Comparison of ENCODE assay signal across 10 cellular contexts in the genomic region with DNA sequence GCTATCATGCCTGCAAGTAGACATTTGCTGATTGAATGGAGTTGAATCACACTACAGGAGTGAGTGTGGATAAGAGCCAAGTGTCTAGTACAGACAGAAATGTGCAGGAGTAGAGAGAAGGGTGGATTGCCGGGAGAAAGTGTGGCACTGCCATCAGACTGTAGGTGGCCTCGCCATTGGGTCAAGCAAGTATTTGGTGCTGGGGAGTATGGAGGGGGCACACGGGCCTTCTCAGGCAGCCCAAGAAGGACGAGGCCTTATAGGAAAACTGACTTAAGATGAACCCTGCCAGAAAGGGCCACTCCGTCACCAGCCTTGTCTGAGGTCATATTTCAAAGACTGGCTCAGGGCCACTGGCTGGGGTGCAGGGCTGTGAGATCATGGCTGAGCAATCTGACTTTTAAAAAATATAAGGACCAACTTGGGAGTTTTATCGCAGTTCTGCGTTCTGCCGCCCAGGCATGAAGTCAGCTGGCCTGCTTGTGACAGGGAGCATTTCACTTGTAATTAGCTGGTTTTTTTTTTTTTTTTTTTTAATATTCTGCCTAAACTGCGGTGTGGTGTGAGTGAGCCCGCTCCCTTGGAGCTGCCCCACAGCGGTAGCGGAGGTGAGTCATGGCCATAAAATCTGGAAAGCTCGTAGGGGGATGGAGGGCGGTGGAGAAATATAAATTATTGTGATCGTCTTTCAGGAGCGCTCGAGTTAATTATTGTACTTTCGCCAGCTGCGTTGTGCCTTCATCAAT.
DNase-seq lines count a peak whose midpoint lies in the region; FAIRE-seq and TF ChIP-seq lines count a peak whose summit lies in the region.
"Had no signal": no experiment of that assay in that cellular context is flagged by ENCODE, and none has a peak within 500 bp of the region (broad histone marks: within the 10 kb centered on the region; RNA-seq: fewer than 3 reads in every experiment).

No MANE protein-coding gene starts in this region.

- peak; percentile 51 for DNase-seq in NCI-H510A treated with DMSO at 0.1 percent for 48 hours (lab: John Stamatoyannopoulos, UW)
- no peak for DNase-seq in NCI-H510A (lab: John Stamatoyannopoulos, UW)
- peak; percentile 50 for DNase-seq in iris pigment epithelial cell (ENCODE audit: low read depth)
- peak; percentile 73 to 76 for DNase-seq in uterus
- no peak for DNase-seq in glutamatergic neuron
- DNase-seq in GM19239 (ENCODE audit: insufficient read length, low spot score) = no peak
- DNase-seq in activated CD4-positive, CD25-positive, alpha-beta regulatory T cell (lab: John Stamatoyannopoulos, UW) = no peak

- H3K9me3 ChIP-seq in uterus = no peaks in the 10 kb centered on the region
- H3K9me3 ChIP-seq: breast epithelium had no signal

- peak overlapping the region; percentile 40 to 49 for H3K27ac ChIP-seq in uterus
- H3K27ac ChIP-seq: breast epithelium had no signal

- no peaks in the 10 kb centered on the region for H3K36me3 ChIP-seq in uterus
- H3K36me3 ChIP-seq: breast epithelium had no signal

- H3K4me3 Mint-ChIP-seq in glutamatergic neuron (ENCODE audit: unreplicated experiment) = no peak overlapping the region
- H3K4me3 Mint-ChIP-seq: B cell had no signal

- H3K27ac Mint-ChIP-seq in glutamatergic neuron (ENCODE audit: unreplicated experiment) = no peak overlapping the region
- H3K27ac Mint-ChIP-seq: B cell had no signal

- FAIRE-seq in GM19239 (lab: Jason Lieb, UNC) = no peak

- peaks cover 0 to 6% of the 10 kb centered on the region in 2 donors for H3K4me1 ChIP-seq in uterus
- H3K4me1 ChIP-seq: breast epithelium had no signal

- H3K27me3 ChIP-seq in uterus = no peaks in the 10 kb centered on the region
- H3K27me3 ChIP-seq: breast epithelium had no signal

- H3K4me3 ChIP-seq in WI38 (ENCODE audit: low read depth, low read length) = peak overlapping the region; percentile 42
- no peak overlapping the region for H3K4me3 ChIP-seq in uterus
- H3K4me3 ChIP-seq: breast epithelium had no signal

- H3K27me3 Mint-ChIP-seq in glutamatergic neuron (ENCODE audit: unreplicated experiment) = peaks cover 2% of the 10 kb centered on the region

- H3K36me3 Mint-ChIP-seq in glutamatergic neuron (ENCODE audit: unreplicated experiment) = no peaks in the 10 kb centered on the region

- H3K4me1 Mint-ChIP-seq in glutamatergic neuron (ENCODE audit: low read depth, unreplicated experiment) = no peaks in the 10 kb centered on the region
- H3K4me1 Mint-ChIP-seq: B cell had no signal

- intact Hi-C loops in uterus (cut with DNase I; ENCODE audit: low total_unique reads) = no loop called here

- no peak for TF ChIP-seq POLR2A in uterus (IDR thresholded peaks at IDR 0.05)

- TF ChIP-seq CTCF in WI38 (IDR thresholded peaks at IDR 0.05; ENCODE audit: low read depth, low read length) (no peak), uterus (IDR thresholded peaks at IDR 0.05) (no peak), glutamatergic neuron (IDR thresholded peaks at IDR 0.05; ENCODE audit: partially characterized antibody, unreplicated experiment) (no peak)

- no peaks in the 10 kb centered on the region for H3K9me3 Mint-ChIP-seq in glutamatergic neuron (ENCODE audit: unreplicated experiment)

Comparison
In these comparisons a context has a peak if more than half of its experiments do, and no peak if none do; other contexts are left out.
1. DNase-seq: peak in NCI-H510A treated with DMSO at 0.1 percent for 48 hours (single experiment), iris pigment epithelial cell (single experiment) and uterus (2 of 2); none in NCI-H510A (single experiment), glutamatergic neuron (single experiment), GM19239 (single experiment) and activated CD4-positive, CD25-positive, alpha-beta regulatory T cell (0 of 4).